In the genomic region with DNA sequence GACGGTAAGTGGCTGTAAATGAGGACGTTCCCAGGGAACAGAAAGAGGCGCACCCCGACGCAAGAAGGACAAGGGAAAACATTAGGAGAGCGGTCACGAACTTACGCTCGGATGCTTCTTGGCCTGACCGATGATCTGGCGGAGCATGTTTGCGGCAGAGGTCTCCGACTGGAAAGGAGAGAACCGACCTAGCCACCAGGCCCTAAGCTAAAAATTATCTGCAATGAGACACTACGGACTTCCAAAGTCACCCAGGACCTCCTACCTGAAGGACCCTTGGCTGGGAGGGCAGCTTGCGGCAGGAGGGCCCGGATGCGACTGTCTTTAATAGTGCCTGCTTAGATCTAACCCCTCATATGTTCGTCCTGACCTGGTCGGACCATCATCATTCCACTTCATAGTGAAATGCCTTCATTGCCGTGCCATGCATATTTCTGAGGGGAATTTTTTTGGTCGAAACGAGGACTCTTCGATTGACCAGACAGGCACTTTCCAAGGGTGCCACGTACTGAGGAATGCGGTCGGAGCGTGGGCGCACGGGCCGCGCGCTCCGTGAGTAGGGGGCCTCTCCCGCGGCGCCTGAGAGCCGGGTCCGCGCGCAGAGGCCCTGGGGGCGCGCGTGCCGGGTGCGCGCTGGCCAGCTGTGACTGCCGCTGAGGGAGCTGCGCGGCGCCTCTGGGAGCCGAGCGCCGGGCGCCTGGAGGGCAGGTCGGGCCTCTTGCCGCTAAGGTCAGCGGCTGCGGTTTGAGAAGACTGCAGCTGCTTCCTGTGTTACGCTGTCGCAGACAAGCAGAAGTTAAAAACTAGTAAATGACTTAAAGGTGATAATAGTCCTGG, we compare ENCODE assay signal across 1 cellular context.
TF ChIP-seq lines count a peak whose summit lies in the region.

No MANE protein-coding gene starts in this region.

TF ChIP-seq in HepG2, 621 proteins besides CTCF, POLR2A, EP300 and RAD21 (continued from another document and continues in another):
- TF ChIP-seq, protein P1, sequence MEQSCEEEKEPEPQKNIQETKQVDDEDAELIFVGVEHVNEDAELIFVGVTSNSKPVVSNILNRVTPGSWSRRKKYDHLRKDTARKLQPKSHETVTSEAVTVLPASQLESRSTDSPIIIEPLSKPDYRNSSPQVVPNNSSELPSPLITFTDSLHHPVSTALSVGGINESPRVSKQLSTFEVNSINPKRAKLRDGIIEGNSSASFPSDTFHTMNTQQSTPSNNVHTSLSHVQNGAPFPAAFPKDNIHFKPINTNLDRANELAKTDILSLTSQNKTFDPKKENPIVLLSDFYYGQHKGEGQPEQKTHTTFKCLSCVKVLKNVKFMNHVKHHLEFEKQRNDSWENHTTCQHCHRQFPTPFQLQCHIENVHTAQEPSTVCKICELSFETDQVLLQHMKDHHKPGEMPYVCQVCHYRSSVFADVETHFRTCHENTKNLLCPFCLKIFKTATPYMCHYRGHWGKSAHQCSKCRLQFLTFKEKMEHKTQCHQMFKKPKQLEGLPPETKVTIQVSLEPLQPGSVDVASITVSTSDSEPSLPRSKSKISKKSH (CRISPR knock-in tag; IDR thresholded peaks at IDR 0.05; ENCODE audit: borderline replicate concordance), result 0 out of 2 replicates have a peak, but pooled peaks have one; percentile 57
- TF ChIP-seq, protein P2, sequence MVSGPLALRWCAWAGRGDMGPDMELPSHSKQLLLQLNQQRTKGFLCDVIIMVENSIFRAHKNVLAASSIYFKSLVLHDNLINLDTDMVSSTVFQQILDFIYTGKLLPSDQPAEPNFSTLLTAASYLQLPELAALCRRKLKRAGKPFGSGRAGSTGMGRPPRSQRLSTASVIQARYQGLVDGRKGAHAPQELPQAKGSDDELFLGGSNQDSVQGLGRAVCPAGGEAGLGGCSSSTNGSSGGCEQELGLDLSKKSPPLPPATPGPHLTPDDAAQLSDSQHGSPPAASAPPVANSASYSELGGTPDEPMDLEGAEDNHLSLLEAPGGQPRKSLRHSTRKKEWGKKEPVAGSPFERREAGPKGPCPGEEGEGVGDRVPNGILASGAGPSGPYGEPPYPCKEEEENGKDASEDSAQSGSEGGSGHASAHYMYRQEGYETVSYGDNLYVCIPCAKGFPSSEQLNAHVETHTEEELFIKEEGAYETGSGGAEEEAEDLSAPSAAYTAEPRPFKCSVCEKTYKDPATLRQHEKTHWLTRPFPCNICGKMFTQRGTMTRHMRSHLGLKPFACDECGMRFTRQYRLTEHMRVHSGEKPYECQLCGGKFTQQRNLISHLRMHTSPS (CRISPR knock-in tag; IDR thresholded peaks at IDR 0.05; ENCODE audit: low read depth), result no peak
- no peak for TF ChIP-seq ETV6 (CRISPR knock-in tag; conservative IDR thresholded peaks at IDR 0.05)
- no peak for TF ChIP-seq SMAD1 (CRISPR knock-in tag; IDR thresholded peaks at IDR 0.05; ENCODE audit: borderline replicate concordance, low read depth)
- TF ChIP-seq ZNF354B (CRISPR knock-in tag; IDR thresholded peaks at IDR 0.05), result 0 out of 2 replicates have a peak, but pooled peaks have one; percentile 32
- no peak for TF ChIP-seq ZSCAN29 (CRISPR knock-in tag; conservative IDR thresholded peaks at IDR 0.05)
- TF ChIP-seq IKZF4 (CRISPR knock-in tag; IDR thresholded peaks at IDR 0.05; ENCODE audit: borderline replicate concordance, low read depth, not compliant biosample characterization), result no peak
- TF ChIP-seq ZNF747 (CRISPR knock-in tag; IDR thresholded peaks at IDR 0.05; ENCODE audit: borderline replicate concordance), result no peak; the same call in 1 of the 2 replicates
- TF ChIP-seq ZNF629 (CRISPR knock-in tag; conservative IDR thresholded peaks at IDR 0.05), result peak; percentile 19; the same call in 1 of the 2 replicates
- no peak for TF ChIP-seq ZNF564 (CRISPR knock-in tag; IDR thresholded peaks at IDR 0.05)
- TF ChIP-seq, protein P3, sequence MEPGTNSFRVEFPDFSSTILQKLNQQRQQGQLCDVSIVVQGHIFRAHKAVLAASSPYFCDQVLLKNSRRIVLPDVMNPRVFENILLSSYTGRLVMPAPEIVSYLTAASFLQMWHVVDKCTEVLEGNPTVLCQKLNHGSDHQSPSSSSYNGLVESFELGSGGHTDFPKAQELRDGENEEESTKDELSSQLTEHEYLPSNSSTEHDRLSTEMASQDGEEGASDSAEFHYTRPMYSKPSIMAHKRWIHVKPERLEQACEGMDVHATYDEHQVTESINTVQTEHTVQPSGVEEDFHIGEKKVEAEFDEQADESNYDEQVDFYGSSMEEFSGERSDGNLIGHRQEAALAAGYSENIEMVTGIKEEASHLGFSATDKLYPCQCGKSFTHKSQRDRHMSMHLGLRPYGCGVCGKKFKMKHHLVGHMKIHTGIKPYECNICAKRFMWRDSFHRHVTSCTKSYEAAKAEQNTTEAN (CRISPR knock-in tag; conservative IDR thresholded peaks at IDR 0.05), result no peak; the same call in 1 of the 2 replicates
- peak; percentile 87; the same call in 1 of the 2 replicates for TF ChIP-seq KDM5A (IDR thresholded peaks at IDR 0.05; ENCODE audit: borderline replicate concordance, low read length)
- TF ChIP-seq, protein P4, sequence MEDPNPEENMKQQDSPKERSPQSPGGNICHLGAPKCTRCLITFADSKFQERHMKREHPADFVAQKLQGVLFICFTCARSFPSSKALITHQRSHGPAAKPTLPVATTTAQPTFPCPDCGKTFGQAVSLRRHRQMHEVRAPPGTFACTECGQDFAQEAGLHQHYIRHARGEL (CRISPR knock-in tag; IDR thresholded peaks at IDR 0.05), result no peak
- TF ChIP-seq FOSL2 (CRISPR knock-in tag; IDR thresholded peaks at IDR 0.05), result no peak
- TF ChIP-seq, protein P5, sequence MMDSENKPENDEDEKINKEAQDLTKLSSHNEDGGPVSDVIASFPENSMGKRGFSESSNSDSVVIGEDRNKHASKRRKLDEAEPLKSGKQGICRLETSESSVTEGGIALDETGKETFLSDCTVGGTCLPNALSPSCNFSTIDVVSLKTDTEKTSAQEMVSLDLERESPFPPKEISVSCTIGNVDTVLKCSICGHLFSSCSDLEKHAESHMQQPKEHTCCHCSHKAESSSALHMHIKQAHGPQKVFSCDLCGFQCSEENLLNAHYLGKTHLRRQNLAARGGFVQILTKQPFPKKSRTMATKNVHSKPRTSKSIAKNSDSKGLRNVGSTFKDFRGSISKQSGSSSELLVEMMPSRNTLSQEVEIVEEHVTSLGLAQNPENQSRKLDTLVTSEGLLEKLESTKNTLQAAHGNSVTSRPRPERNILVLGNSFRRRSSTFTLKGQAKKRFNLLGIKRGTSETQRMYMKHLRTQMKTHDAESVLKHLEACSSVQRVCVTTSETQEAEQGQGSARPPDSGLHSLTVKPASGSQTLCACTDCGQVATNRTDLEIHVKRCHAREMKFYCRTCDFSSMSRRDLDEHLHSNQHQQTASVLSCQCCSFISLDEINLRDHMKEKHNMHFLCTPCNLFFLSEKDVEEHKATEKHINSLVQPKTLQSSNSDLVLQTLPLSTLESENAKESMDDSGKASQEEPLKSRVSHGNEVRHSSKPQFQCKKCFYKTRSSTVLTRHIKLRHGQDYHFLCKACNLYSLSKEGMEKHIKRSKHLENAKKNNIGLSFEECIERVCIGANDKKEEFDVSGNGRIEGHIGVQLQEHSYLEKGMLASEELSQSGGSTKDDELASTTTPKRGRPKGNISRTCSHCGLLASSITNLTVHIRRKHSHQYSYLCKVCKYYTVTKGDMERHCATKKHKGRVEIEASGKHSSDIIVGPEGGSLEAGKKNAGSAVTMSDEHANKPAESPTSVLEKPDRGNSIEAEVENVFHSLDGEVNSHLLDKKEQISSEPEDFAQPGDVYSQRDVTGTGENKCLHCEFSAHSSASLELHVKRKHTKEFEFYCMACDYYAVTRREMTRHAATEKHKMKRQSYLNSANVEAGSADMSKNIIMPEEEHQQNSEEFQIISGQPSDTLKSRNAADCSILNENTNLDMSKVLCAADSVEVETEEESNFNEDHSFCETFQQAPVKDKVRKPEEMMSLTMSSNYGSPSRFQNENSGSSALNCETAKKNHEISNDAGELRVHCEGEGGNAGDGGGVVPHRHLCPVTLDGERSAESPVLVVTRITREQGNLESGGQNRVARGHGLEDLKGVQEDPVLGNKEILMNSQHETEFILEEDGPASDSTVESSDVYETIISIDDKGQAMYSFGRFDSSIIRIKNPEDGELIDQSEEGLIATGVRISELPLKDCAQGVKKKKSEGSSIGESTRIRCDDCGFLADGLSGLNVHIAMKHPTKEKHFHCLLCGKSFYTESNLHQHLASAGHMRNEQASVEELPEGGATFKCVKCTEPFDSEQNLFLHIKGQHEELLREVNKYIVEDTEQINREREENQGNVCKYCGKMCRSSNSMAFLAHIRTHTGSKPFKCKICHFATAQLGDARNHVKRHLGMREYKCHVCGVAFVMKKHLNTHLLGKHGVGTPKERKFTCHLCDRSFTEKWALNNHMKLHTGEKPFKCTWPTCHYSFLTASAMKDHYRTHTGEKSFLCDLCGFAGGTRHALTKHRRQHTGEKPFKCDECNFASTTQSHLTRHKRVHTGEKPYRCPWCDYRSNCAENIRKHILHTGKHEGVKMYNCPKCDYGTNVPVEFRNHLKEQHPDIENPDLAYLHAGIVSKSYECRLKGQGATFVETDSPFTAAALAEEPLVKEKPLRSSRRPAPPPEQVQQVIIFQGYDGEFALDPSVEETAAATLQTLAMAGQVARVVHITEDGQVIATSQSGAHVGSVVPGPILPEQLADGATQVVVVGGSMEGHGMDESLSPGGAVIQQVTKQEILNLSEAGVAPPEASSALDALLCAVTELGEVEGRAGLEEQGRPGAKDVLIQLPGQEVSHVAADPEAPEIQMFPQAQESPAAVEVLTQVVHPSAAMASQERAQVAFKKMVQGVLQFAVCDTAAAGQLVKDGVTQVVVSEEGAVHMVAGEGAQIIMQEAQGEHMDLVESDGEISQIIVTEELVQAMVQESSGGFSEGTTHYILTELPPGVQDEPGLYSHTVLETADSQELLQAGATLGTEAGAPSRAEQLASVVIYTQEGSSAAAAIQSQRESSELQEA (CRISPR knock-in tag; IDR thresholded peaks at IDR 0.05; ENCODE audit: not compliant biosample characterization), result peak; percentile 61
- peak; percentile 85; the same call in 1 of the 2 replicates for TF ChIP-seq BRCA1 (CRISPR knock-in tag; IDR thresholded peaks at IDR 0.05)
- TF ChIP-seq ZNF17 (CRISPR knock-in tag; IDR thresholded peaks at IDR 0.05), result no peak
- TF ChIP-seq KLF13 (CRISPR knock-in tag; IDR thresholded peaks at IDR 0.05), result no peak
- peak; percentile 39 for TF ChIP-seq RBM22 (optimal IDR thresholded peaks at IDR 0.05; ENCODE audit: low read length)
- TF ChIP-seq, protein P6, sequence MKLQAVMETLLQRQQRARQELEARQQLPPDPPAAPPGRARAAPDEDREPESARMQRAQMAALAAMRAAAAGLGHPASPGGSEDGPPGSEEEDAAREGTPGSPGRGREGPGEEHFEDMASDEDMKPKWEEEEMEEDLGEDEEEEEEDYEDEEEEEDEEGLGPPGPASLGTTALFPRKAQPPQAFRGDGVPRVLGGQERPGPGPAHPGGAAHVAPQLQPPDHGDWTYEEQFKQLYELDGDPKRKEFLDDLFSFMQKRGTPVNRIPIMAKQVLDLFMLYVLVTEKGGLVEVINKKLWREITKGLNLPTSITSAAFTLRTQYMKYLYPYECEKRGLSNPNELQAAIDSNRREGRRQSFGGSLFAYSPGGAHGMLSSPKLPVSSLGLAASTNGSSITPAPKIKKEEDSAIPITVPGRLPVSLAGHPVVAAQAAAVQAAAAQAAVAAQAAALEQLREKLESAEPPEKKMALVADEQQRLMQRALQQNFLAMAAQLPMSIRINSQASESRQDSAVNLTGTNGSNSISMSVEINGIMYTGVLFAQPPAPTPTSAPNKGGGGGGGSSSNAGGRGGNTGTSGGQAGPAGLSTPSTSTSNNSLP (IDR thresholded peaks at IDR 0.05; ENCODE audit: low read depth, low read length), result no peak
- no peak for TF ChIP-seq ZNF253 (CRISPR knock-in tag; IDR thresholded peaks at IDR 0.05; ENCODE audit: borderline replicate concordance)
- TF ChIP-seq, protein P7, sequence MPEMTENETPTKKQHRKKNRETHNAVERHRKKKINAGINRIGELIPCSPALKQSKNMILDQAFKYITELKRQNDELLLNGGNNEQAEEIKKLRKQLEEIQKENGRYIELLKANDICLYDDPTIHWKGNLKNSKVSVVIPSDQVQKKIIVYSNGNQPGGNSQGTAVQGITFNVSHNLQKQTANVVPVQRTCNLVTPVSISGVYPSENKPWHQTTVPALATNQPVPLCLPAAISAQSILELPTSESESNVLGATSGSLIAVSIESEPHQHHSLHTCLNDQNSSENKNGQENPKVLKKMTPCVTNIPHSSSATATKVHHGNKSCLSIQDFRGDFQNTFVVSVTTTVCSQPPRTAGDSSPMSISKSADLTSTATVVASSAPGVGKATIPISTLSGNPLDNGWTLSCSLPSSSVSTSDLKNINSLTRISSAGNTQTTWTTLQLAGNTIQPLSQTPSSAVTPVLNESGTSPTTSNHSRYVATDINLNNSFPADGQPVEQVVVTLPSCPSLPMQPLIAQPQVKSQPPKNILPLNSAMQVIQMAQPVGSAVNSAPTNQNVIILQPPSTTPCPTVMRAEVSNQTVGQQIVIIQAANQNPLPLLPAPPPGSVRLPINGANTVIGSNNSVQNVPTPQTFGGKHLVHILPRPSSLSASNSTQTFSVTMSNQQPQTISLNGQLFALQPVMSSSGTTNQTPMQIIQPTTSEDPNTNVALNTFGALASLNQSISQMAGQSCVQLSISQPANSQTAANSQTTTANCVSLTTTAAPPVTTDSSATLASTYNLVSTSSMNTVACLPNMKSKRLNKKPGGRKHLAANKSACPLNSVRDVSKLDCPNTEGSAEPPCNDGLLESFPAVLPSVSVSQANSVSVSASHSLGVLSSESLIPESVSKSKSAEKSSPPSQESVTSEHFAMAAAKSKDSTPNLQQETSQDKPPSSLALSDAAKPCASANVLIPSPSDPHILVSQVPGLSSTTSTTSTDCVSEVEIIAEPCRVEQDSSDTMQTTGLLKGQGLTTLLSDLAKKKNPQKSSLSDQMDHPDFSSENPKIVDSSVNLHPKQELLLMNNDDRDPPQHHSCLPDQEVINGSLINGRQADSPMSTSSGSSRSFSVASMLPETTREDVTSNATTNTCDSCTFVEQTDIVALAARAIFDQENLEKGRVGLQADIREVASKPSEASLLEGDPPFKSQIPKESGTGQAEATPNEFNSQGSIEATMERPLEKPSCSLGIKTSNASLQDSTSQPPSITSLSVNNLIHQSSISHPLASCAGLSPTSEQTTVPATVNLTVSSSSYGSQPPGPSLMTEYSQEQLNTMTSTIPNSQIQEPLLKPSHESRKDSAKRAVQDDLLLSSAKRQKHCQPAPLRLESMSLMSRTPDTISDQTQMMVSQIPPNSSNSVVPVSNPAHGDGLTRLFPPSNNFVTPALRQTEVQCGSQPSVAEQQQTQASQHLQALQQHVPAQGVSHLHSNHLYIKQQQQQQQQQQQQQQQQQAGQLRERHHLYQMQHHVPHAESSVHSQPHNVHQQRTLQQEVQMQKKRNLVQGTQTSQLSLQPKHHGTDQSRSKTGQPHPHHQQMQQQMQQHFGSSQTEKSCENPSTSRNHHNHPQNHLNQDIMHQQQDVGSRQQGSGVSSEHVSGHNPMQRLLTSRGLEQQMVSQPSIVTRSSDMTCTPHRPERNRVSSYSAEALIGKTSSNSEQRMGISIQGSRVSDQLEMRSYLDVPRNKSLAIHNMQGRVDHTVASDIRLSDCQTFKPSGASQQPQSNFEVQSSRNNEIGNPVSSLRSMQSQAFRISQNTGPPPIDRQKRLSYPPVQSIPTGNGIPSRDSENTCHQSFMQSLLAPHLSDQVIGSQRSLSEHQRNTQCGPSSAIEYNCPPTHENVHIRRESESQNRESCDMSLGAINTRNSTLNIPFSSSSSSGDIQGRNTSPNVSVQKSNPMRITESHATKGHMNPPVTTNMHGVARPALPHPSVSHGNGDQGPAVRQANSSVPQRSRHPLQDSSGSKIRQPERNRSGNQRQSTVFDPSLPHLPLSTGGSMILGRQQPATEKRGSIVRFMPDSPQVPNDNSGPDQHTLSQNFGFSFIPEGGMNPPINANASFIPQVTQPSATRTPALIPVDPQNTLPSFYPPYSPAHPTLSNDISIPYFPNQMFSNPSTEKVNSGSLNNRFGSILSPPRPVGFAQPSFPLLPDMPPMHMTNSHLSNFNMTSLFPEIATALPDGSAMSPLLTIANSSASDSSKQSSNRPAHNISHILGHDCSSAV (CRISPR knock-in tag; IDR thresholded peaks at IDR 0.05; ENCODE audit: borderline replicate concordance), result no peak
